9 cellular contexts compared by ENCODE assay signal in the genomic region with DNA sequence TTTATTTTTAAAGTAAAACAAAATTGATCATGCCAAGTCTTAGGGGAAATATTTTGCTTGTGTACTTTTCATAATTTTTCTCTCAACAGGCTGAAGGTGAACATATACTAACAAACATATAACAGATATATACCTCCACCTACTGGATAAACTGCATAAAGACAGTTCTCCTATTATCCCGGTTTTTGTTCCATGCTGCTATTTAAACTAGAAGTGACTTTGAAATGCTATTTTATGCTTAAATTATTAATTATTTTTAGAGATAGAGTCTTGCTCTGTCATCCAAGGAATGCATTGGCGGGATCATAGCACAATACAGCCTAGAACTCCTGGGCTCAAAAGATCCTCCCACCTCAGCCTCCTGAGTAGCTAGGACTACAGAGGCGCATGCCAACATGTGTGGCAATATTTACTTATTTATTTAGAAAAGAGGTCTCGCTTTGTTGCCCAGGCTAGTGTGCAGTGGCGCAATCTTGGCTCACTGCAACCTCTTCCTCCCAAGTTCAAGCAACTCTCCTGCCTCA. TPM values are rescaled to one million over a fixed set of nuclear protein-coding genes. Genes with fewer than 3 reads are reported as not detected.
DNase-seq lines count a peak whose midpoint lies in the region; TF ChIP-seq lines count a peak whose summit lies in the region.
"Had no signal": no experiment of that assay in that cellular context is flagged by ENCODE, and none has a peak within 500 bp of the region (broad histone marks: within the 10 kb centered on the region; RNA-seq: fewer than 3 reads in every experiment).

No MANE protein-coding gene starts in this region.

- no peak overlapping the region for H2BK120ac ChIP-seq in mesenchymal stem cell (ENCODE audit: low read depth, low read length)

- CTCF ChIA-PET in GM10248 (lab: Yijun Ruan, JAX), result interaction anchor here (0.7 to 10.2 kb wide), 22 partner anchors 15 to 996 kb away, joined by 3 to 269 read pairs (median 3); partner anchors contain the start of gene CPOX

- H3K9me3 ChIP-seq in mesenchymal stem cell (ENCODE audit: control insufficient read depth, low read length), result no peaks in the 10 kb centered on the region

- H3K14ac ChIP-seq in mesenchymal stem cell (ENCODE audit: low read length in 2 of 2), result no peak overlapping the region

- peaks cover 18 to 100% of the 10 kb centered on the region in 2 experiments for H3K36me3 ChIP-seq in mesenchymal stem cell (ENCODE audit: control insufficient read depth in 1 of 2, insufficient read depth in 2 of 2, low read depth in 1 of 2, low read length in 2 of 2)

- H3K36me3 Mint-ChIP-seq in chondrocyte (ENCODE audit: low read depth), result peaks cover 17% of the 10 kb centered on the region
- H3K36me3 Mint-ChIP-seq: memory B cell had no signal

- H3K27me3 Mint-ChIP-seq in chondrocyte (ENCODE audit: low read depth), result no peaks in the 10 kb centered on the region
- H3K27me3 Mint-ChIP-seq: memory B cell had no signal

- no peak overlapping the region for H3K4me3 Mint-ChIP-seq in chondrocyte (ENCODE audit: unreplicated experiment)
- H3K4me3 Mint-ChIP-seq: memory B cell had no signal

- no peak overlapping the region for H3K18ac ChIP-seq in mesenchymal stem cell (ENCODE audit: low read depth in 1 of 2, low read length in 2 of 2)

- POLR2A ChIA-PET in GM10248 (lab: Yijun Ruan, JAX), result no interaction called here

- DNase-seq in GM10248 (ENCODE audit: extremely low spot score) (peak; percentile 39), HFF-Myc (ENCODE audit: extremely low read depth, low read depth) (no peak), NCI-H2227 (lab: John Stamatoyannopoulos, UW; ENCODE audit: unreplicated experiment) (peak; percentile 2), chondrocyte (ENCODE audit: low spot score) (no peak), mesenchymal stem cell (peak; percentile 56), middle frontal gyrus (ENCODE audit: extremely low spot score, low spot score) (no peak), HK-2 (ENCODE audit: unreplicated experiment) (no peak)

- H2BK5ac ChIP-seq in mesenchymal stem cell (ENCODE audit: low read depth, low read length, poor library complexity, severe bottlenecking), result no peak overlapping the region

- H3K9me3 Mint-ChIP-seq in chondrocyte (ENCODE audit: low read depth), result no peaks in the 10 kb centered on the region
- H3K9me3 Mint-ChIP-seq: memory B cell had no signal

- H3K4me1 Mint-ChIP-seq in chondrocyte (ENCODE audit: low read depth), result peaks cover 24% of the 10 kb centered on the region
- H3K4me1 Mint-ChIP-seq: memory B cell had no signal

- H3K4me2 ChIP-seq in mesenchymal stem cell (ENCODE audit: low read length, poor library complexity, severe bottlenecking), result no peak overlapping the region

- no peak overlapping the region for H3K4ac ChIP-seq in mesenchymal stem cell (ENCODE audit: low read depth in 1 of 2, low read length in 2 of 2)

- no peaks in the 10 kb centered on the region for H3K79me1 ChIP-seq in mesenchymal stem cell (replicated peaks; ENCODE audit: low read length, poor library complexity, severe bottlenecking)

- H2AK5ac ChIP-seq in mesenchymal stem cell (ENCODE audit: low read length, severe bottlenecking), result no peak overlapping the region

- H3K4me3 ChIP-seq in HFF-Myc (replicated peaks; ENCODE audit: low read depth, low read length) (no peak overlapping the region), mesenchymal stem cell (ENCODE audit: insufficient read depth in 1 of 2, low read depth in 1 of 2, low read length in 2 of 2) (no peak overlapping the region)
- H3K4me3 ChIP-seq: SK-N-MC had no signal

- no peak overlapping the region for H3K27ac Mint-ChIP-seq in chondrocyte (ENCODE audit: unreplicated experiment)
- H3K27ac Mint-ChIP-seq: memory B cell had no signal

- H4K91ac ChIP-seq in mesenchymal stem cell (ENCODE audit: low read length), result no peak overlapping the region

- no peak overlapping the region for H4K8ac ChIP-seq in mesenchymal stem cell (ENCODE audit: low read length)

- no peaks in the 10 kb centered on the region for H3K27me3 ChIP-seq in mesenchymal stem cell (ENCODE audit: control insufficient read depth in 1 of 2, insufficient read depth in 1 of 2, low read length in 2 of 2)

- TF ChIP-seq CTCF in GM10248 (IDR thresholded peaks at IDR 0.05; ENCODE audit: control extremely low read depth, extremely low read depth, low read depth, missing control alignments) (peak; percentile 52), HFF-Myc (IDR thresholded peaks at IDR 0.05; ENCODE audit: low read depth, low read length, missing control alignments) (peak; percentile 27), chondrocyte (IDR thresholded peaks at IDR 0.05) (peak; percentile 92)

- H3K27ac ChIP-seq in mesenchymal stem cell (ENCODE audit: low read length, poor library complexity, severe bottlenecking), result no peak overlapping the region
- H3K27ac ChIP-seq: SK-N-MC had no signal

- no peak overlapping the region for H2BK12ac ChIP-seq in mesenchymal stem cell (ENCODE audit: low read length in 2 of 2)

- WGBS in mesenchymal stem cell, result 83% methylated on average over 4 of the region's 5 CpGs

- no peak overlapping the region for H3K23ac ChIP-seq in mesenchymal stem cell (ENCODE audit: low read length in 2 of 2)

- peaks cover 4% of the 10 kb centered on the region for H3K4me1 ChIP-seq in mesenchymal stem cell (ENCODE audit: control insufficient read depth, insufficient read depth, low read depth, low read length)

- H2AFZ ChIP-seq in mesenchymal stem cell (ENCODE audit: low read depth, low read length), result no peak overlapping the region

- H2BK15ac ChIP-seq in mesenchymal stem cell (ENCODE audit: low read depth, poor library complexity, severe bottlenecking), result no peak overlapping the region

- H3K9ac ChIP-seq in mesenchymal stem cell (ENCODE audit: low read length), result no peak overlapping the region

RNA-seq across cellular contexts. Expression of gene ST3GAL6, which starts 49.8 kb away (rescaled TPM):
- 0.32 TPM in 1 of 3 replicates, not detected in the others for total RNA-seq in chondrocyte
- 6.9 TPM for polyA plus RNA-seq in mesenchymal stem cell (2013, experiment 1 of 2)
- polyA plus RNA-seq in mesenchymal stem cell (2013, experiment 2 of 2), result 6.5 TPM

Comparison
In these comparisons a context has a peak if more than half of its experiments do, and no peak if none do; other contexts are left out.
1. DNase-seq: peak in GM10248 (single experiment), NCI-H2227 (single experiment) and mesenchymal stem cell (single experiment); none in HFF-Myc (single experiment), chondrocyte (single experiment), middle frontal gyrus (single experiment) and HK-2 (single experiment).
2. CTCF ChIP-seq: peak in every context shown above with its lines; median percentile 92 in chondrocyte; 52 in GM10248; 27 in HFF-Myc.